Comparison of ENCODE assay signal across 17 cellular contexts in the genomic region with DNA sequence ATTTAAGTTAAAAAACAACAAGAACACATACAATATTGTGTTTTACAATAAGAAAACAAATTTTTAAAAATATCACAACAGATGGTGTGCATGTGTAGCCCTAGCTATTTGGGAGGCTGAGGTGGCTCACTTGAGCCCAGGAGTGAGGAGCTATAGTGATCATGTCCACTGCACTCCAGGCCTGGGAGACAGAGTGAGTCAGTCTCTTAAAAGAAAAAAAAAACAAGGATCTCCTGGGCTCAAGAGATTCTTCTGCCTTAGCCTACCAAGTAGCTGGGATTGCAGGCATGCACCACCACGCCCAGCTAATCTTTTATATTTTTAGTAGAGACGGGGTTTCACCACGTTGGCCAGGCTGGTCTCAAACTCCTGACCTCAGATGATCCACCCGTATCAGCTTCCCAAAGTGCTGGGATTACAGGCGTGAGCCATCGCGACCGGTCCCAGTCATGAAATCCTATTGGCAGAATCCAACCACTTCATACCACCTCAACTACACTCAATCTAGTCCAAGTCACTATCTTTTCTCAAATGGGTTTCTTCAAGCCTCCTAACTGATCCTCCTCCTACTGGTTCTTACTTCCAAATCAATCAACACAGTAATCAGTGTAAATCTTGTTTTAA. TPM values are rescaled to one million over a fixed set of nuclear protein-coding genes. Genes with fewer than 3 reads are reported as not detected.
DNase-seq lines count a peak whose midpoint lies in the region; ATAC-seq, FAIRE-seq and TF ChIP-seq lines count a peak whose summit lies in the region.
"Had no signal": no experiment of that assay in that cellular context is flagged by ENCODE, and none has a peak within 500 bp of the region (broad histone marks: within the 10 kb centered on the region; RNA-seq: fewer than 3 reads in every experiment).

No MANE protein-coding gene starts in this region.

- H3K4me1 ChIP-seq in PC-3 (ENCODE audit: insufficient read depth, low read length): peaks cover 23% of the 10 kb centered on the region
- peaks cover 34% of the 10 kb centered on the region for H3K4me1 ChIP-seq in psoas muscle
- H3K4me1 ChIP-seq: colonic mucosa had no signal

- FAIRE-seq in bronchial epithelial cell (lab: Jason Lieb, UNC): no peak

- H3K9me3 ChIP-seq in PC-3 (ENCODE audit: low read length): no peaks in the 10 kb centered on the region
- H3K9me3 ChIP-seq in psoas muscle: no peaks in the 10 kb centered on the region
- H3K9me3 ChIP-seq: colonic mucosa had no signal

- H3K4me3 ChIP-seq in PC-3 (ENCODE audit: low read length): no peak overlapping the region
- no peak overlapping the region for H3K4me3 ChIP-seq in bronchial epithelial cell (ENCODE audit: low read depth, low read length)
- no peak overlapping the region for H3K4me3 ChIP-seq in psoas muscle
- H3K4me3 ChIP-seq: colonic mucosa, SK-N-MC, skin epidermis had no signal

- no peak overlapping the region for H3K27ac ChIP-seq in PC-3 (ENCODE audit: low read length)
- H3K27ac ChIP-seq in psoas muscle: peak overlapping the region; percentile 7
- H3K27ac ChIP-seq: colonic mucosa, SK-N-MC, skin epidermis, VCaP had no signal

- WGBS in psoas muscle, 3 donors: 31 to 48% (median 33%) methylated on average over 8 of the region's 8 CpGs

- H3K79me2 ChIP-seq in PC-3 (ENCODE audit: low read length): peaks cover 32% of the 10 kb centered on the region

- intact Hi-C loops in PC-3 (cut with micrococcal nuclease) (no loop called here), psoas muscle (cut with DNase I) (no loop called here)

- peaks cover 10% of the 10 kb centered on the region for H3F3A ChIP-seq in PC-3 (ENCODE audit: low read length, unreplicated experiment)

- H3K27me3 ChIP-seq in PC-3 (ENCODE audit: low read length): no peaks in the 10 kb centered on the region
- no peaks in the 10 kb centered on the region for H3K27me3 ChIP-seq in bronchial epithelial cell (ENCODE audit: control insufficient read depth, insufficient read depth, low read length)
- H3K27me3 ChIP-seq in psoas muscle (ENCODE audit: insufficient read depth in 3 of 3, low read length in 2 of 3): no peaks in the 10 kb centered on the region
- H3K27me3 ChIP-seq: colonic mucosa had no signal

- H3K9me2 ChIP-seq in PC-3 (replicated peaks; ENCODE audit: low read length): no peaks in the 10 kb centered on the region

- H3K36me3 ChIP-seq in PC-3 (ENCODE audit: low read depth, low read length): peaks cover 25% of the 10 kb centered on the region
- peaks cover 14% of the 10 kb centered on the region for H3K36me3 ChIP-seq in bronchial epithelial cell (ENCODE audit: control insufficient read depth, insufficient read depth, low read length)
- peaks cover 5 to 19% of the 10 kb centered on the region in 2 donors for H3K36me3 ChIP-seq in psoas muscle (ENCODE audit: insufficient read depth in 1 of 2, low read depth in 1 of 2)

- no peak overlapping the region for H3K4me2 ChIP-seq in PC-3 (ENCODE audit: low read length)

- POLR2A ChIA-PET in PC-3 (lab: Charles Lee; ENCODE audit: unreplicated experiment): no interaction called here

- DNase-seq in ELR (ENCODE audit: low read depth) (peak; percentile 66), PC-3 (peak; percentile 21), bronchial epithelial cell (ENCODE audit: low read depth) (peak; percentile 18), psoas muscle (no peak), NCI-H526 treated with DMSO at 0.1 percent for 48 hours (lab: John Stamatoyannopoulos, UW) (no peak), anterior cingulate cortex (lab: John Stamatoyannopoulos, UW) (no peak)
- DNase-seq: activated CD8-positive, alpha-beta memory T cell treated with anti-CD3 and anti-CD28 coated beads, Interleukin-2, amount 10 ng/mL, durations not matched to agents 7 days and 5 days; activated naive CD4-positive, alpha-beta T cell treated with anti-CD3 and anti-CD28 coated beads, Interleukin-2, amount 50 U/mL, for 16 hours; colonic mucosa; MV-4-11 had no signal

- TF ChIP-seq CTCF in PC-3 (conservative IDR thresholded peaks at IDR 0.05; ENCODE audit: low read depth, low read length) (no peak), bronchial epithelial cell (IDR thresholded peaks at IDR 0.05; ENCODE audit: insufficient read depth, low read length, severe bottlenecking) (no peak), psoas muscle (IDR thresholded peaks at IDR 0.05) (no peak)

- peak; percentile 25; the same call in 1 of the 2 replicates for ATAC-seq in PC-3
- ATAC-seq in psoas muscle: peak; percentile 51 to 78 (median 66)
- ATAC-seq in GM19035 (IDR thresholded peaks at IDR 0.05; ENCODE audit: unreplicated experiment): no peak
- ATAC-seq: activated CD8-positive, alpha-beta memory T cell treated with anti-CD3 and anti-CD28 coated beads, Interleukin-2, amount 10 ng/mL, durations not matched to agents 7 days and 5 days; esophagus mucosa had no signal

- no TSS peak for BruUV-seq in PC-3 (replicated peaks; lab: Mats Ljungman, UMichigan)

- peaks cover 20% of the 10 kb centered on the region for H4K20me1 ChIP-seq in PC-3 (ENCODE audit: low read length)

- H2AFZ ChIP-seq in PC-3 (ENCODE audit: low read length): no peak overlapping the region

- no peak overlapping the region for H3K9ac ChIP-seq in PC-3 (ENCODE audit: low read length)

- CTCF ChIA-PET in PC-3 (lab: Charles Lee): interaction anchor here (0.6 to 1.2 kb wide), 2 partner anchors 9 to 10 kb away, joined by 3 to 4 read pairs; no protein-coding TSS in a partner anchor

RNA-seq across cellular contexts. Expression of a gene that starts 55.0 kb away (rescaled TPM):
- total RNA-seq in PC-3 (2014; rRNA removed) (not detected in 2 replicates), bronchial epithelial cell (not detected in 2 replicates), psoas muscle (1 to 10 TPM in 1 of 4 donors, not detected in 3; 2.0 TPM)
- under 1 TPM in 2 of 3 donors, not detected in 1; 0.25 to 0.26 TPM for polyA plus RNA-seq in psoas muscle
- total RNA-seq: activated CD8-positive, alpha-beta memory T cell treated with anti-CD3 and anti-CD28 coated beads, Interleukin-2, amount 10 ng/mL, durations not matched to agents 7 days and 5 days; colonic mucosa; esophagus mucosa; mesenteric fat pad; osteoblast had no signal

Comparison
In these comparisons a context has a peak if more than half of its experiments do, and no peak if none do; other contexts are left out.
1. DNase-seq: peak in ELR (single experiment), PC-3 (single experiment) and bronchial epithelial cell (single experiment); none in psoas muscle (0 of 2), NCI-H526 treated with DMSO at 0.1 percent for 48 hours (single experiment) and anterior cingulate cortex (0 of 58).